Comparison of ENCODE assay signal across 8 cellular contexts in genomic region chr18:50266248-50266704, GRCh38. TPM values are rescaled to one million over a fixed set of nuclear protein-coding genes. Genes with fewer than 3 reads are reported as not detected.
DNase-seq lines count a peak whose midpoint lies in the region; ATAC-seq and TF ChIP-seq lines count a peak whose summit lies in the region.

Gene CFAP53, minus strand, starts transcription at chr18:50266495. Its CDS starts 91 bp downstream, at chr18:50266404.

- peak within 1 kb of the TSS; percentile 85 for H3K4me3 Mint-ChIP-seq in natural killer cell treated with Interleukin-12 subunit alpha and Interleukin-12 subunit beta and Interleukin-15 and Interleukin-18, amount 100 ng/mL, for 72 hours
- peak within 1 kb of the TSS; percentile 95 to 97 for H3K4me3 Mint-ChIP-seq in stimulated activated naive B cell treated with anti-CD40 and anti-IgM and Interleukin-4, amounts not matched to agents 10 μg/mL and 1 μg/mL and 100 μg/mL, for 72 hours

- no peaks in the 10 kb centered on the region for H3K9me3 Mint-ChIP-seq in natural killer cell treated with Interleukin-12 subunit alpha and Interleukin-12 subunit beta and Interleukin-15 and Interleukin-18, amount 100 ng/mL, for 72 hours
- no peaks in the 10 kb centered on the region for H3K9me3 Mint-ChIP-seq in stimulated activated naive B cell treated with anti-CD40 and anti-IgM and Interleukin-4, amounts not matched to agents 10 μg/mL and 1 μg/mL and 100 μg/mL, for 72 hours

- TF ChIP-seq CTCF in fibroblast of pulmonary artery (IDR thresholded peaks at IDR 0.05; ENCODE audit: low read length, missing control alignments): no peak

- H3K27me3 Mint-ChIP-seq in natural killer cell treated with Interleukin-12 subunit alpha and Interleukin-12 subunit beta and Interleukin-15 and Interleukin-18, amount 100 ng/mL, for 72 hours: no peaks in the 10 kb centered on the region
- H3K27me3 Mint-ChIP-seq in stimulated activated naive B cell treated with anti-CD40 and anti-IgM and Interleukin-4, amounts not matched to agents 10 μg/mL and 1 μg/mL and 100 μg/mL, for 72 hours: no peaks in the 10 kb centered on the region

- in situ Hi-C loops in KBM-7 (cut with MboI; ENCODE audit: low pct_unique_long_range_greater_than_20kb, low sequenced_read_pairs): no loop called here

- no peaks in the 10 kb centered on the region for H3K36me3 Mint-ChIP-seq in natural killer cell treated with Interleukin-12 subunit alpha and Interleukin-12 subunit beta and Interleukin-15 and Interleukin-18, amount 100 ng/mL, for 72 hours
- H3K36me3 Mint-ChIP-seq in stimulated activated naive B cell treated with anti-CD40 and anti-IgM and Interleukin-4, amounts not matched to agents 10 μg/mL and 1 μg/mL and 100 μg/mL, for 72 hours: peaks cover 9 to 10% of the 10 kb centered on the region in 2 donors

- peak within 1 kb of the TSS; percentile 84 to 87 for H3K27ac Mint-ChIP-seq in natural killer cell treated with Interleukin-12 subunit alpha and Interleukin-12 subunit beta and Interleukin-15 and Interleukin-18, amount 100 ng/mL, for 72 hours
- peak within 1 kb of the TSS; percentile 95 for H3K27ac Mint-ChIP-seq in stimulated activated naive B cell treated with anti-CD40 and anti-IgM and Interleukin-4, amounts not matched to agents 10 μg/mL and 1 μg/mL and 100 μg/mL, for 72 hours

- H3K4me3 ChIP-seq in fibroblast of pulmonary artery (replicated peaks; ENCODE audit: low read depth, low read length): peak within 1 kb of the TSS; percentile 64

- peak; percentile 75 for ATAC-seq in GM21723 (IDR thresholded peaks at IDR 0.05; ENCODE audit: unreplicated experiment)
- ATAC-seq in natural killer cell treated with Interleukin-12 subunit alpha and Interleukin-12 subunit beta and Interleukin-15 and Interleukin-18, amount 100 ng/mL, for 72 hours: peak; percentile 96 to 97
- ATAC-seq in stimulated activated naive B cell treated with anti-CD40 and anti-IgM and Interleukin-4, amounts not matched to agents 10 μg/mL and 1 μg/mL and 100 μg/mL, for 72 hours (replicated peaks): peak; percentile 91 to 94

- DNase-seq in DMS79 treated with DMSO at 0.1 percent for 48 hours (lab: John Stamatoyannopoulos, UW): peak; percentile 68
- peak; percentile 92 for DNase-seq in KBM-7
- peak; percentile 83 for DNase-seq in RKO (ENCODE audit: low spot score)
- DNase-seq in activated T-helper 1 cell treated with anti-CD3 and anti-CD28 coated beads, Interleukin-2, amount 50 U/mL, for 16 hours (ENCODE audit: low read depth in 1 of 2, low spot score in 1 of 2): peak; percentile 70
- peak; percentile 91 for DNase-seq in fibroblast of pulmonary artery (ENCODE audit: low read depth)
- DNase-seq in natural killer cell treated with Interleukin-12 subunit alpha and Interleukin-12 subunit beta and Interleukin-15 and Interleukin-18, amount 100 ng/mL, for 72 hours (ENCODE audit: low spot score): peak; percentile 96
- DNase-seq in stimulated activated naive B cell treated with anti-CD40 and anti-IgM and Interleukin-4, amounts not matched to agents 10 μg/mL and 1 μg/mL and 100 μg/mL, for 72 hours: peak; percentile 91

- peaks cover 13 to 20% of the 10 kb centered on the region in 2 donors for H3K4me1 Mint-ChIP-seq in natural killer cell treated with Interleukin-12 subunit alpha and Interleukin-12 subunit beta and Interleukin-15 and Interleukin-18, amount 100 ng/mL, for 72 hours (ENCODE audit: low read depth in 2 of 2)
- peaks cover 13 to 30% of the 10 kb centered on the region in 2 donors for H3K4me1 Mint-ChIP-seq in stimulated activated naive B cell treated with anti-CD40 and anti-IgM and Interleukin-4, amounts not matched to agents 10 μg/mL and 1 μg/mL and 100 μg/mL, for 72 hours

RNA-seq across cellular contexts. Expression of gene CFAP53, which starts in this region (rescaled TPM):
- under 1 TPM; 0.31 to 0.92 TPM for total RNA-seq in natural killer cell treated with Interleukin-12 subunit alpha and Interleukin-12 subunit beta and Interleukin-15 and Interleukin-18, amount 100 ng/mL, for 72 hours

Comparison
In these comparisons a context has a peak if more than half of its experiments do, and no peak if none do; other contexts are left out.
1. Peak in every context shown above with its lines: DNase-seq, ATAC-seq and H3K4me3 ChIP-seq.
2. Peak in DNase-seq and ATAC-seq in natural killer cell treated with Interleukin-12 subunit alpha and Interleukin-12 subunit beta and Interleukin-15 and Interleukin-18, amount 100 ng/mL, for 72 hours; RNA of the gene not detected or under 1 TPM.